In genomic region chr19:55476100-55476775, GRCh38 we compare ENCODE assay signal across 8 cellular contexts. TPM values are rescaled to one million over a fixed set of nuclear protein-coding genes. Genes with fewer than 3 reads are reported as not detected.
DNase-seq lines count a peak whose midpoint lies in the region; ATAC-seq and TF ChIP-seq lines count a peak whose summit lies in the region.

ZNF628 (plus strand) TSS chr19:55476617; CDS start chr19:55479911, 3,294 bp downstream.

- H3K27me3 ChIP-seq in OCI-LY1 (ENCODE audit: insufficient read depth, low read length): no peaks in the 10 kb centered on the region

- H3K36me3 ChIP-seq in OCI-LY1 (ENCODE audit: insufficient read depth, low read length) (no peaks in the 10 kb centered on the region), mucosa of descending colon (ENCODE audit: low read depth) (no peaks in the 10 kb centered on the region)

- H2AFZ ChIP-seq in OCI-LY1 (ENCODE audit: low read length): 0 out of 2 replicates have a peak within 1 kb of the TSS, but pooled peaks have one; percentile 7

- no peaks in the 10 kb centered on the region for H3K79me2 ChIP-seq in OCI-LY1 (ENCODE audit: insufficient read depth, low read length)

- H3K9ac ChIP-seq in OCI-LY1 (ENCODE audit: low read length): peak within 1 kb of the TSS; percentile 74

- no peaks in the 10 kb centered on the region for H3K9me2 ChIP-seq in OCI-LY1 (ENCODE audit: low read depth, low read length)

- H3K4me1 ChIP-seq in OCI-LY1 (ENCODE audit: insufficient read depth, low read length, severe bottlenecking) (peaks cover 17% of the 10 kb centered on the region), mucosa of descending colon (ENCODE audit: low read depth) (peaks cover 12% of the 10 kb centered on the region)

- no peaks in the 10 kb centered on the region for H4K20me1 ChIP-seq in OCI-LY1 (ENCODE audit: insufficient read depth, low read length)

- H3K9me3 ChIP-seq in OCI-LY1 (ENCODE audit: low read length) (no peaks in the 10 kb centered on the region), mucosa of descending colon (no peaks in the 10 kb centered on the region)

- H3K27ac ChIP-seq in OCI-LY1 (ENCODE audit: low read depth, low read length, poor library complexity, severe bottlenecking) (peak within 1 kb of the TSS; percentile 10), epithelial cell of prostate (peak within 1 kb of the TSS; percentile 89)

- DNase-seq in D341Med (ENCODE audit: low spot score): peak; percentile 96
- DNase-seq in HuH-7 (ENCODE audit: low spot score): peak; percentile 99
- peak; percentile 97 for DNase-seq in activated T-cell treated with anti-CD3 and anti-CD28 coated beads for 24 hours (ENCODE audit: low read depth)
- DNase-seq in epithelial cell of prostate (ENCODE audit: low read depth, low spot score): peak; percentile 85
- peak; percentile 99 to 100 (median 99) for DNase-seq in mucosa of descending colon
- DNase-seq in stimulated activated CD8-positive, alpha-beta memory T cell treated with anti-CD3 and anti-CD28 coated beads, Interleukin-4, amount 100 ng/mL, for 1 hour (ENCODE audit: low read depth in 2 of 2, low spot score in 1 of 2): peak; percentile 95 to 97

- TF ChIP-seq CTCF in OCI-LY1 (IDR thresholded peaks at IDR 0.05; ENCODE audit: low read length) (no peak), mucosa of descending colon (IDR thresholded peaks at IDR 0.05) (no peak)

- H3K4me3 ChIP-seq in OCI-LY1 (ENCODE audit: low read depth, low read length, poor library complexity, severe bottlenecking) (peak within 1 kb of the TSS; percentile 67), mucosa of descending colon (peak within 1 kb of the TSS; percentile 50)

- H3F3A ChIP-seq in OCI-LY1 (ENCODE audit: insufficient read depth, low read length): no peaks in the 10 kb centered on the region

- ATAC-seq in GM21526 (IDR thresholded peaks at IDR 0.05; ENCODE audit: low FRiP score, unreplicated experiment): peak; percentile 78
- ATAC-seq in mucosa of descending colon: peak; percentile 97

- H3K4me2 ChIP-seq in OCI-LY1 (ENCODE audit: low read length): peak within 1 kb of the TSS; percentile 73

- intact Hi-C loops in mucosa of descending colon (cut with DNase I, micrococcal nuclease): no loop called here

RNA-seq across cellular contexts. Expression of gene ZNF628, which starts in this region (rescaled TPM):
- 10 to 100 TPM in 1 of 3 donors, 1 to 10 TPM in 2; 6.8 to 11.1 (median 7.9) TPM for total RNA-seq in mucosa of descending colon

Comparison
In these comparisons a context has a peak if more than half of its experiments do, and no peak if none do; other contexts are left out.
1. Peak in every context shown above with its lines: DNase-seq, ATAC-seq, H3K4me3 ChIP-seq and H3K27ac ChIP-seq.